1 cellular context compared by ENCODE assay signal in the genomic region with DNA sequence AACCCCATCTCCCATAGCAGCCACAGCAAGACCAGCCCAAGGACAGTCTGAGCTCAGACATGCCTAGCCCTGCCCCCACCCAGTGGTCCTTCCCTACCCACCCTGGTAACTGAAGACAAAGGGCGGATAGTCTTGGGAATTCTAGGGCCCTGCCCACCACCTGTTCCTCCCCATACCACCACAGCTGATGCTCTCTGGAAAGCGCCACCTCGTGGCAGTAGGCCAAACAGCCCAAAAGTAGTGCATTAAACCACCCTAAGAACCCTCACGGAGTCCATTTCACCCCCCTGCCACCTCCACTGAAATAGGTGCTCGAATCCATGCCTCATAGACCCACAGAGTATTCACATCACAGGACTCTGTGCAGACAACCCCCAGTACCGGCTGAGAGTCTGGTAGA.
TF ChIP-seq lines count a peak whose summit lies in the region.

No MANE protein-coding gene starts in this region.

TF ChIP-seq in GM23338, 12 proteins besides CTCF, POLR2A, EP300 and RAD21 (continued from another document):
- TF ChIP-seq, protein P1, sequence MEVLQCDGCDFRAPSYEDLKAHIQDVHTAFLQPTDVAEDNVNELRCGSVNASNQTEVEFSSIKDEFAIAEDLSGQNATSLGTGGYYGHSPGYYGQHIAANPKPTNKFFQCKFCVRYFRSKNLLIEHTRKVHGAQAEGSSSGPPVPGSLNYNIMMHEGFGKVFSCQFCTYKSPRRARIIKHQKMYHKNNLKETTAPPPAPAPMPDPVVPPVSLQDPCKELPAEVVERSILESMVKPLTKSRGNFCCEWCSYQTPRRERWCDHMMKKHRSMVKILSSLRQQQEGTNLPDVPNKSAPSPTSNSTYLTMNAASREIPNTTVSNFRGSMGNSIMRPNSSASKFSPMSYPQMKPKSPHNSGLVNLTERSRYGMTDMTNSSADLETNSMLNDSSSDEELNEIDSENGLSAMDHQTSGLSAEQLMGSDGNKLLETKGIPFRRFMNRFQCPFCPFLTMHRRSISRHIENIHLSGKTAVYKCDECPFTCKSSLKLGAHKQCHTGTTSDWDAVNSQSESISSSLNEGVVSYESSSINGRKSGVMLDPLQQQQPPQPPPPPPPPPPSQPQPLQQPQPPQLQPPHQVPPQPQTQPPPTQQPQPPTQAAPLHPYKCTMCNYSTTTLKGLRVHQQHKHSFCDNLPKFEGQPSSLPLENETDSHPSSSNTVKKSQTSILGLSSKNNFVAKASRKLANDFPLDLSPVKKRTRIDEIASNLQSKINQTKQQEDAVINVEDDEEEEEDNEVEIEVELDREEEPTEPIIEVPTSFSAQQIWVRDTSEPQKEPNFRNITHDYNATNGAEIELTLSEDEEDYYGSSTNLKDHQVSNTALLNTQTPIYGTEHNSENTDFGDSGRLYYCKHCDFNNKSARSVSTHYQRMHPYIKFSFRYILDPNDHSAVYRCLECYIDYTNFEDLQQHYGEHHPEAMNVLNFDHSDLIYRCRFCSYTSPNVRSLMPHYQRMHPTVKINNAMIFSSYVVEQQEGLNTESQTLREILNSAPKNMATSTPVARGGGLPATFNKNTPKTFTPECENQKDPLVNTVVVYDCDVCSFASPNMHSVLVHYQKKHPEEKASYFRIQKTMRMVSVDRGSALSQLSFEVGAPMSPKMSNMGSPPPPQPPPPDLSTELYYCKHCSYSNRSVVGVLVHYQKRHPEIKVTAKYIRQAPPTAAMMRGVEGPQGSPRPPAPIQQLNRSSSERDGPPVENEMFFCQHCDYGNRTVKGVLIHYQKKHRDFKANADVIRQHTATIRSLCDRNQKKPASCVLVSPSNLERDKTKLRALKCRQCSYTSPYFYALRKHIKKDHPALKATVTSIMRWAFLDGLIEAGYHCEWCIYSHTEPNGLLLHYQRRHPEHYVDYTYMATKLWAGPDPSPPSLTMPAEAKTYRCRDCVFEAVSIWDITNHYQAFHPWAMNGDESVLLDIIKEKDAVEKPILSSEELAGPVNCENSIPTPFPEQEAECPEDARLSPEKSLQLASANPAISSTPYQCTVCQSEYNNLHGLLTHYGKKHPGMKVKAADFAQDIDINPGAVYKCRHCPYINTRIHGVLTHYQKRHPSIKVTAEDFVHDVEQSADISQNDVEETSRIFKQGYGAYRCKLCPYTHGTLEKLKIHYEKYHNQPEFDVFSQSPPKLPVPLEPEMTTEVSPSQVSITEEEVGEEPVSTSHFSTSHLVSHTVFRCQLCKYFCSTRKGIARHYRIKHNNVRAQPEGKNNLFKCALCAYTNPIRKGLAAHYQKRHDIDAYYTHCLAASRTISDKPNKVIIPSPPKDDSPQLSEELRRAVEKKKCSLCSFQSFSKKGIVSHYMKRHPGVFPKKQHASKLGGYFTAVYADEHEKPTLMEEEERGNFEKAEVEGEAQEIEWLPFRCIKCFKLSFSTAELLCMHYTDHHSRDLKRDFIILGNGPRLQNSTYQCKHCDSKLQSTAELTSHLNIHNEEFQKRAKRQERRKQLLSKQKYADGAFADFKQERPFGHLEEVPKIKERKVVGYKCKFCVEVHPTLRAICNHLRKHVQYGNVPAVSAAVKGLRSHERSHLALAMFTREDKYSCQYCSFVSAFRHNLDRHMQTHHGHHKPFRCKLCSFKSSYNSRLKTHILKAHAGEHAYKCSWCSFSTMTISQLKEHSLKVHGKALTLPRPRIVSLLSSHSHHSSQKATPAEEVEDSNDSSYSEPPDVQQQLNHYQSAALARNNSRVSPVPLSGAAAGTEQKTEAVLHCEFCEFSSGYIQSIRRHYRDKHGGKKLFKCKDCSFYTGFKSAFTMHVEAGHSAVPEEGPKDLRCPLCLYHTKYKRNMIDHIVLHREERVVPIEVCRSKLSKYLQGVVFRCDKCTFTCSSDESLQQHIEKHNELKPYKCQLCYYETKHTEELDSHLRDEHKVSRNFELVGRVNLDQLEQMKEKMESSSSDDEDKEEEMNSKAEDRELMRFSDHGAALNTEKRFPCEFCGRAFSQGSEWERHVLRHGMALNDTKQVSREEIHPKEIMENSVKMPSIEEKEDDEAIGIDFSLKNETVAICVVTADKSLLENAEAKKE (CRISPR knock-in tag; IDR thresholded peaks at IDR 0.05) = no peak
- TF ChIP-seq ZNF331 (CRISPR knock-in tag; IDR thresholded peaks at IDR 0.05; ENCODE audit: low read depth) (no peak), STAT1 (IDR thresholded peaks at IDR 0.05; ENCODE audit: unreplicated experiment) (no peak), EZH2 (IDR thresholded peaks at IDR 0.05; ENCODE audit: low read depth, unreplicated experiment) (no peak), POLR2AphosphoS5 (IDR thresholded peaks at IDR 0.05; ENCODE audit: low read depth) (no peak), ZNF114 (CRISPR knock-in tag; IDR thresholded peaks at IDR 0.05) (no peak), JUNB (IDR thresholded peaks at IDR 0.05; ENCODE audit: unreplicated experiment) (no peak)
